In genomic region chr12:53380797-53381738, GRCh38 we compare ENCODE assay signal across 8 cellular contexts. TPM values are rescaled to one million over a fixed set of nuclear protein-coding genes. Genes with fewer than 3 reads are reported as not detected.
DNase-seq lines count a peak whose midpoint lies in the region; ATAC-seq, FAIRE-seq and TF ChIP-seq lines count a peak whose summit lies in the region.

No MANE protein-coding gene starts in this region.

- H3K27me3 ChIP-seq in GM23248 (replicated peaks; ENCODE audit: insufficient read depth): no peaks in the 10 kb centered on the region
- no peaks in the 10 kb centered on the region for H3K27me3 ChIP-seq in Peyer's patch
- H3K27me3 ChIP-seq in endothelial cell of umbilical vein (ENCODE audit: control insufficient read depth in 2 of 2, insufficient read depth in 2 of 2, low read length in 2 of 2): no peaks in the 10 kb centered on the region
- H3K27me3 ChIP-seq in neuronal stem cell (ENCODE audit: control insufficient read depth in 3 of 3, insufficient read depth in 3 of 3, low read depth in 1 of 3, low read length in 3 of 3): no peaks in the 10 kb centered on the region

- TF ChIP-seq POLR2A in Peyer's patch (IDR thresholded peaks at IDR 0.05): no peak
- peak; percentile 57 for TF ChIP-seq POLR2A in endothelial cell of umbilical vein (IDR thresholded peaks at IDR 0.05; ENCODE audit: low read depth, low read length)

- peak; percentile 75 for DNase-seq in GM23248
- peak in 2 of 3 donors; percentile 50 to 52 for DNase-seq in Peyer's patch
- peak; percentile 41 for DNase-seq in endothelial cell of umbilical vein (ENCODE audit: low read depth, low spot score)
- DNase-seq in neuronal stem cell (ENCODE audit: low spot score): no peak
- no peak for DNase-seq in DMS53 (lab: John Stamatoyannopoulos, UW)
- DNase-seq in UCSD-AML1 (lab: John Stamatoyannopoulos, UW; ENCODE audit: unreplicated experiment): no peak

- H3K9me2 ChIP-seq in GM23248 (ENCODE audit: insufficient read depth): no peaks in the 10 kb centered on the region

- TF ChIP-seq CTCF in Peyer's patch (IDR thresholded peaks at IDR 0.05): no peak
- TF ChIP-seq CTCF in endothelial cell of umbilical vein (IDR thresholded peaks at IDR 0.05; ENCODE audit: extremely low read depth in 1 of 2, insufficient read depth in 1 of 2, low read depth in 1 of 2, low read length in 2 of 2): no peak

- H3K79me2 ChIP-seq in GM23248 (ENCODE audit: insufficient read depth) (peaks cover 47% of the 10 kb centered on the region), endothelial cell of umbilical vein (ENCODE audit: control insufficient read depth, insufficient read depth, low read length) (peaks cover 32% of the 10 kb centered on the region)

- no peak overlapping the region for H2BK15ac ChIP-seq in neuronal stem cell (ENCODE audit: low read length)

- dilution Hi-C loops in endothelial cell of umbilical vein (cut with MboI; ENCODE audit: extremely low pct_ligation_motif_present, low sequenced_read_pairs): no loop called here

- 7 to 9% methylated on average over 19 to 21 of the region's 21 CpGs for WGBS in GM23248 (ENCODE audit: low coverage in 1 of 2, low lambda C conversion rate in 2 of 2, missing lambda C conversion rate in 2 of 2), 2 experiments
- WGBS in neuronal stem cell (ENCODE audit: extremely low coverage in 2 of 2, insufficient read length in 2 of 2, insufficient replicate concordance in 1 of 2), 2 donors: no CpG with 5 or more reads among the region's 21 CpGs

- no peak overlapping the region for H4K8ac ChIP-seq in neuronal stem cell (ENCODE audit: low read depth, low read length)

- H2BK120ac ChIP-seq in neuronal stem cell (ENCODE audit: low read depth, low read length): no peak overlapping the region

- CTCF ChIA-PET in endothelial cell of umbilical vein (lab: Charles Lee): interaction anchor here (1.0 to 4.4 kb wide), 13 partner anchors 19 to 60 kb away, joined by 3 to 87 read pairs (median 7); partner anchors contain the start of gene AAAS

- H3K4me1 ChIP-seq in GM23248 (ENCODE audit: insufficient read depth) (peaks cover 32% of the 10 kb centered on the region), Peyer's patch (peaks cover 3 to 58% (median 23%) of the 10 kb centered on the region in 4 donors), endothelial cell of umbilical vein (ENCODE audit: control insufficient read depth, extremely low read depth, insufficient read depth, low read length) (peaks cover 30% of the 10 kb centered on the region), neuronal stem cell (ENCODE audit: control insufficient read depth in 2 of 2, insufficient read depth in 1 of 2, low read depth in 1 of 2, low read length in 2 of 2) (peaks cover 15 to 21% of the 10 kb centered on the region in 2 donors)

- H3K9me3 ChIP-seq in GM23248 (ENCODE audit: low read depth): no peaks in the 10 kb centered on the region
- H3K9me3 ChIP-seq in Peyer's patch: no peaks in the 10 kb centered on the region
- H3K9me3 ChIP-seq in endothelial cell of umbilical vein (replicated peaks; ENCODE audit: control insufficient read depth, insufficient read depth, low read length): no peaks in the 10 kb centered on the region
- peaks cover 0 to 11% of the 10 kb centered on the region in 2 donors for H3K9me3 ChIP-seq in neuronal stem cell (replicated peaks in 1 of 2; ENCODE audit: control insufficient read depth in 2 of 2, insufficient read depth in 1 of 2, low read depth in 1 of 2, low read length in 2 of 2)

- H2BK5ac ChIP-seq in neuronal stem cell (ENCODE audit: low read length): no peak overlapping the region

- no peaks in the 10 kb centered on the region for H4K20me1 ChIP-seq in GM23248 (ENCODE audit: insufficient read depth)
- no peaks in the 10 kb centered on the region for H4K20me1 ChIP-seq in endothelial cell of umbilical vein (replicated peaks; ENCODE audit: control insufficient read depth, extremely low read depth, insufficient read depth, low read length)

- H3K9me1 ChIP-seq in endothelial cell of umbilical vein (replicated peaks; ENCODE audit: control insufficient read depth, extremely low read depth, insufficient read depth, low read length): no peaks in the 10 kb centered on the region

- H3K4me3 ChIP-seq in GM23248 (peak overlapping the region; percentile 80), Peyer's patch (peak overlapping the region; percentile 84 to 95 (median 86)), endothelial cell of umbilical vein (replicated peaks in 1 of 3; ENCODE audit: insufficient read depth in 1 of 3, low read depth in 1 of 3, low read length in 3 of 3) (peak overlapping the region; percentile 48 to 81 (median 55)), neuronal stem cell (ENCODE audit: low read length in 2 of 2) (peak overlapping the region; percentile 61 to 74)

- H3K4me2 ChIP-seq in GM23248 (ENCODE audit: unreplicated experiment) (peak overlapping the region; percentile 94), endothelial cell of umbilical vein (ENCODE audit: insufficient read depth, low read length) (peak overlapping the region; percentile 92), neuronal stem cell (ENCODE audit: insufficient read depth, low read length, poor library complexity, severe bottlenecking) (peak overlapping the region; percentile 49)

- no peak overlapping the region for H4K91ac ChIP-seq in neuronal stem cell (ENCODE audit: low read depth, low read length, poor library complexity)

- H3K27ac ChIP-seq in GM23248 (peak overlapping the region; percentile 94), Peyer's patch (peak overlapping the region; percentile 97 to 100 (median 100)), endothelial cell of umbilical vein (ENCODE audit: insufficient read depth, low read depth, low read length) (peak overlapping the region; percentile 76), neuronal stem cell (replicated peaks; ENCODE audit: low read length) (peak overlapping the region; percentile 73)

- no peak overlapping the region for H3K23ac ChIP-seq in neuronal stem cell (ENCODE audit: low read depth, low read length, poor library complexity)

- in situ Hi-C loops in GM23248 (cut with MboI): no loop called here

- POLR2A ChIA-PET in endothelial cell of umbilical vein (lab: Charles Lee): interaction anchor here (0.5 to 0.6 kb wide), 2 partner anchors 41 to 70 kb away, joined by 3 to 6 read pairs; no protein-coding TSS in a partner anchor

- peaks cover 8% of the 10 kb centered on the region; the same call in 1 of the 2 replicates for H3K36me3 ChIP-seq in GM23248 (ENCODE audit: low read depth)
- H3K36me3 ChIP-seq in Peyer's patch: peaks cover 0 to 39% (median 0%) of the 10 kb centered on the region in 3 donors
- H3K36me3 ChIP-seq in endothelial cell of umbilical vein (ENCODE audit: control insufficient read depth in 2 of 2, extremely low read depth in 1 of 2, insufficient read depth in 2 of 2, low read length in 2 of 2): peaks cover 6 to 12% of the 10 kb centered on the region in 2 experiments
- H3K36me3 ChIP-seq in neuronal stem cell (replicated peaks in 1 of 2; ENCODE audit: control insufficient read depth in 2 of 2, insufficient read depth in 2 of 2, low read length in 2 of 2): peaks cover 23 to 42% of the 10 kb centered on the region in 2 donors

- H2AFZ ChIP-seq in GM23248 (peak overlapping the region; percentile 46; the same call in 1 of the 2 replicates), endothelial cell of umbilical vein (ENCODE audit: low read depth, low read length) (no peak overlapping the region), neuronal stem cell (ENCODE audit: low read length) (peak overlapping the region; percentile 43)

- intact Hi-C loops in endothelial cell of umbilical vein (cut with micrococcal nuclease): loop anchor here (1.0 kb wide), 3 partner anchors 29 to 60 kb away; partner anchors contain the start of gene PRR13

- ATAC-seq in GM18909 (IDR thresholded peaks at IDR 0.05; ENCODE audit: poor library complexity, unreplicated experiment) (no peak), GM21737 (IDR thresholded peaks at IDR 0.05; ENCODE audit: unreplicated experiment) (no peak)

- H2AK5ac ChIP-seq in neuronal stem cell (ENCODE audit: low read depth, low read length): no peak overlapping the region

- no peak overlapping the region for H3K18ac ChIP-seq in neuronal stem cell (ENCODE audit: low read length)

- H3K9ac ChIP-seq in GM23248: peak overlapping the region; percentile 97
- peak overlapping the region; percentile 81 for H3K9ac ChIP-seq in endothelial cell of umbilical vein (replicated peaks; ENCODE audit: extremely low read depth, insufficient read depth, low read length)
- no peak overlapping the region for H3K9ac ChIP-seq in neuronal stem cell (ENCODE audit: low read depth, low read length, poor library complexity)

- H2BK12ac ChIP-seq in neuronal stem cell (ENCODE audit: low read length): no peak overlapping the region

- BruUV-seq in endothelial cell of umbilical vein (replicated peaks; lab: Mats Ljungman, UMichigan): TSS peak; percentile 25

- H3K14ac ChIP-seq in neuronal stem cell (ENCODE audit: low read length): no peak overlapping the region

- peaks cover 13% of the 10 kb centered on the region for H3K79me1 ChIP-seq in neuronal stem cell (ENCODE audit: low read depth, low read length)

- no peak for FAIRE-seq in endothelial cell of umbilical vein (lab: Jason Lieb, UNC)

- no peak overlapping the region for H3K4ac ChIP-seq in neuronal stem cell (ENCODE audit: low read length)

- peaks cover 14% of the 10 kb centered on the region for H3F3A ChIP-seq in GM23248 (ENCODE audit: insufficient read depth)

RNA-seq across cellular contexts. Expression of gene SP1, which starts 1.1 kb away (rescaled TPM):
- 30.3 and 37.8 TPM in 2 replicates for total RNA-seq in GM23248 (2014; rRNA removed; shearing (Covaris generic))
- polyA plus RNA-seq in GM23248 (2016; fragmentation: Nextera tagmentation; extraction: Ambion mirVana): 3.6 and 3.8 TPM in 2 replicates
- total RNA-seq in Peyer's patch: 10 to 100 TPM; 56.1 to 83.4 (median 67.8) TPM
- 56.3 and 57.7 TPM in 2 replicates for total RNA-seq in endothelial cell of umbilical vein
- 33.2 and 34.8 TPM in 2 replicates for polyA plus RNA-seq in endothelial cell of umbilical vein
- polyA plus RNA-seq in endothelial cell of umbilical vein (2011; cell fraction: cytosol; rRNA removed): 20.7 and 21.6 TPM in 2 replicates
- polyA plus RNA-seq in endothelial cell of umbilical vein (2011; cell fraction: nucleus; rRNA removed): 50.7 and 56.1 TPM in 2 replicates
- polyA plus RNA-seq in endothelial cell of umbilical vein (2012): 21.3 and 21.8 TPM in 2 replicates
- polyA minus RNA-seq in endothelial cell of umbilical vein: 145 and 158 TPM in 2 replicates
- 81.2 TPM for polyA minus RNA-seq in endothelial cell of umbilical vein (2011; cell fraction: cytosol; rRNA and poly(A)+ RNA removed)
- polyA minus RNA-seq in endothelial cell of umbilical vein (2011; cell fraction: nucleus; rRNA and poly(A)+ RNA removed): 42.3 and 66.1 TPM in 2 replicates
- polyA plus RNA-seq in neuronal stem cell (2013, experiment 1 of 2): 27.3 TPM
- 27.4 TPM for polyA plus RNA-seq in neuronal stem cell (2013, experiment 2 of 2)

RNA-seq across cellular contexts. Expression of gene AMHR2, which starts 42.6 kb away (rescaled TPM):
- total RNA-seq in GM23248 (2014; rRNA removed; shearing (Covaris generic)): not detected in 2 replicates
- polyA plus RNA-seq in GM23248 (2016; fragmentation: Nextera tagmentation; extraction: Ambion mirVana) (not detected in 2 replicates), endothelial cell of umbilical vein (not detected in 2 replicates)
- total RNA-seq in Peyer's patch (under 1 TPM in 1 of 4 donors, not detected in 3; 0.40 TPM), endothelial cell of umbilical vein (not detected in 2 replicates)
- polyA plus RNA-seq in endothelial cell of umbilical vein (2011; cell fraction: cytosol; rRNA removed): not detected in 2 replicates
- polyA plus RNA-seq in endothelial cell of umbilical vein (2011; cell fraction: nucleus; rRNA removed): not detected in 2 replicates
- not detected in 2 replicates for polyA plus RNA-seq in endothelial cell of umbilical vein (2012)
- polyA minus RNA-seq in endothelial cell of umbilical vein: 1.5 TPM in 1 of 2 replicates, not detected in the other
- polyA minus RNA-seq in endothelial cell of umbilical vein (2011; cell fraction: cytosol; rRNA and poly(A)+ RNA removed): not detected
- not detected in 2 replicates for polyA minus RNA-seq in endothelial cell of umbilical vein (2011; cell fraction: nucleus; rRNA and poly(A)+ RNA removed)
- 0.46 TPM for polyA plus RNA-seq in neuronal stem cell (2013, experiment 1 of 2)
- 0.42 TPM for polyA plus RNA-seq in neuronal stem cell (2013, experiment 2 of 2)

RNA-seq across cellular contexts. Expression of gene SP7, which starts 44.9 kb away (rescaled TPM):
- not detected in 2 replicates for total RNA-seq in GM23248 (2014; rRNA removed; shearing (Covaris generic))
- polyA plus RNA-seq in GM23248 (2016; fragmentation: Nextera tagmentation; extraction: Ambion mirVana) (not detected in 2 replicates), endothelial cell of umbilical vein (not detected in 2 replicates)
- total RNA-seq in Peyer's patch (not detected), endothelial cell of umbilical vein (not detected in 2 replicates)
- polyA plus RNA-seq in endothelial cell of umbilical vein (2011; cell fraction: cytosol; rRNA removed): not detected in 2 replicates
- polyA plus RNA-seq in endothelial cell of umbilical vein (2011; cell fraction: nucleus; rRNA removed): not detected in 2 replicates
- not detected in 2 replicates for polyA plus RNA-seq in endothelial cell of umbilical vein (2012)
- polyA minus RNA-seq in endothelial cell of umbilical vein: not detected in 2 replicates
- polyA minus RNA-seq in endothelial cell of umbilical vein (2011; cell fraction: cytosol; rRNA and poly(A)+ RNA removed): not detected
- polyA minus RNA-seq in endothelial cell of umbilical vein (2011; cell fraction: nucleus; rRNA and poly(A)+ RNA removed): not detected in 2 replicates
- polyA plus RNA-seq in neuronal stem cell (2013, experiment 1 of 2): 0.22 TPM
- polyA plus RNA-seq in neuronal stem cell (2013, experiment 2 of 2): 0.35 TPM

RNA-seq across cellular contexts. Expression of gene AAAS, which starts 59.7 kb away (rescaled TPM):
- total RNA-seq in GM23248 (2014; rRNA removed; shearing (Covaris generic)): 63.4 and 72.0 TPM in 2 replicates
- polyA plus RNA-seq in GM23248 (2016; fragmentation: Nextera tagmentation; extraction: Ambion mirVana): 46.6 and 49.7 TPM in 2 replicates
- total RNA-seq in Peyer's patch: 100 to 1,000 TPM in 1 of 4 donors, 10 to 100 TPM in 3; 36.4 to 143 (median 51.1) TPM
- 57.8 and 60.0 TPM in 2 replicates for total RNA-seq in endothelial cell of umbilical vein
- 83.1 and 86.0 TPM in 2 replicates for polyA plus RNA-seq in endothelial cell of umbilical vein
- polyA plus RNA-seq in endothelial cell of umbilical vein (2011; cell fraction: cytosol; rRNA removed): 52.7 and 61.4 TPM in 2 replicates
- 183 and 200 TPM in 2 replicates for polyA plus RNA-seq in endothelial cell of umbilical vein (2011; cell fraction: nucleus; rRNA removed)
- polyA plus RNA-seq in endothelial cell of umbilical vein (2012): 50.4 and 56.6 TPM in 2 replicates
- polyA minus RNA-seq in endothelial cell of umbilical vein: 67.7 and 70.4 TPM in 2 replicates
- 82.0 TPM for polyA minus RNA-seq in endothelial cell of umbilical vein (2011; cell fraction: cytosol; rRNA and poly(A)+ RNA removed)
- 37.3 and 47.9 TPM in 2 replicates for polyA minus RNA-seq in endothelial cell of umbilical vein (2011; cell fraction: nucleus; rRNA and poly(A)+ RNA removed)
- polyA plus RNA-seq in neuronal stem cell (2013, experiment 1 of 2): 66.1 TPM
- 65.0 TPM for polyA plus RNA-seq in neuronal stem cell (2013, experiment 2 of 2)

Comparison
In these comparisons a context has a peak if more than half of its experiments do, and no peak if none do; other contexts are left out.
1. DNase-seq: peak in GM23248 (single experiment), Peyer's patch (2 of 3) and endothelial cell of umbilical vein (single experiment); none in neuronal stem cell (single experiment), DMS53 (single experiment) and UCSD-AML1 (single experiment).
2. Peak in every context shown above with its lines, with median percentiles within 50 percentile points of each other: H3K27ac ChIP-seq, H3K4me2 ChIP-seq and H3K4me3 ChIP-seq.